ENCODE assay signal across 17 cellular contexts in the genomic region with DNA sequence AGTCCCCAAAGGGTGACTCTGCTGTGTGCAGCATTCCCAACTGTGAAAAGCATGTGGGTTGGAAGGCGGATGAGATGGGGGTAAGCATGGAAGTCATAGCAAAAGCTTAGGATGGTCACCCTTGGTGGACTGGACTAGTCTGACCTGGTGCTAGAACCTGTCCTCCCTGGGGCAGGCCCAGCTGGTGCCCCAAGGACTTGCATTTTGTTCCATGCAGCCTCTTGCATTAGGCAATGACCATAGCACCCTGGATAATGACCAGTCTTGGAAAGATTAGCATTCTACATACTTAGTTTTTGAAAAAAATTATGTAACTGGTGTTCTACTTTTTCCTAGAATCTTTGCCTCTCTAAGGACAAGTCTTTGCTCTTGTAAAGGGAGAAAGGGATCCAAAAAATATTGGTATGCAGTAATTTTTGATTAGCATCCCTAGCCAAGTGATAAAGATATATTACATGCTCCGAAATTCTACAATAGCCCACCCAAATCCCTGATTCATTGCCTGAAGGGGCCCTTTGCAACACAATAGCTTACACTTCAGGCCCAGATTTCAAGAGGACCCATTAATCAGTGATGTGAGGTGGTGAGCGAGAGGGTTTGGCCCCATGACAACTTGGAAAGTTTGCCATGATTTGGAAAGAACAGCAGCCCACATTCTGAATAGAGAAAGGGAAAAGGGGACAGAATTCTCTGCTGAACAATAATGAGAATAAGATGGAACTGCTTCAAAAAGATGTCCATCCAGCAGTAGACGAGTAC.
DNase-seq lines count a peak whose midpoint lies in the region; ATAC-seq and TF ChIP-seq lines count a peak whose summit lies in the region.
"Had no signal": no experiment of that assay in that cellular context is flagged by ENCODE, and none has a peak within 500 bp of the region (broad histone marks: within the 10 kb centered on the region; RNA-seq: fewer than 3 reads in every experiment).

No MANE protein-coding gene starts in this region.

- whole genome bisulfite sequencing in sigmoid colon, 2 donors, result 82 to 89% methylated on average over 4 of the region's 4 CpGs

- no peak for TF ChIP-seq POLR2A in sigmoid colon (IDR thresholded peaks at IDR 0.05)

- DNase-seq in Right ventricle myocardium inferior (ENCODE audit: missing footprints), result no peak
- no peak for DNase-seq in cardiac septum (ENCODE audit: low spot score)
- DNase-seq in sigmoid colon, result peak; percentile 89
- no peak for DNase-seq in NCI-H524 treated with DMSO at 0.1 percent for 48 hours (lab: John Stamatoyannopoulos, UW)
- DNase-seq in UCSD-AML1 (lab: John Stamatoyannopoulos, UW; ENCODE audit: unreplicated experiment), result no peak
- DNase-seq: 8988T; activated CD4-positive, CD25-positive, alpha-beta regulatory T cell treated with anti-CD3 and anti-CD28 coated beads, Interleukin-2, amount 50 U/mL, for 72 hours; activated CD8-positive, alpha-beta memory T cell treated with anti-CD3 and anti-CD28 coated beads, Interleukin-2, amount 50 U/mL, for 4 hours; activated naive CD4-positive, alpha-beta T cell treated with Interleukin-2 at 50 U/mL for 16 hours; CD4-positive, CD25-positive, alpha-beta regulatory T cell; natural killer cell; NCI-H1436; retina had no signal

- H3K9me3 ChIP-seq in sigmoid colon, result no peaks in the 10 kb centered on the region

- no peaks in the 10 kb centered on the region for H3K36me3 ChIP-seq in sigmoid colon

- H3K4me3 ChIP-seq in sigmoid colon, result no peak overlapping the region

- intact Hi-C loops in Right ventricle myocardium inferior (cut with DNase I) (no loop called here), cardiac septum (cut with DNase I) (no loop called here), sigmoid colon (cut with DNase I) (loop anchor here (2.0 kb wide), 1 partner anchor 17 kb away; no protein-coding TSS in a partner anchor)

- peak overlapping the region; percentile 38 for H3K27ac ChIP-seq in layer of hippocampus (ENCODE audit: low read depth, low read length)
- peak overlapping the region; percentile 68 to 77 (median 74) for H3K27ac ChIP-seq in sigmoid colon

- ATAC-seq in Right ventricle myocardium inferior, result peak; percentile 85
- ATAC-seq in GM19397 (IDR thresholded peaks at IDR 0.05; ENCODE audit: unreplicated experiment), result no peak
- ATAC-seq in GM21515 (IDR thresholded peaks at IDR 0.05; ENCODE audit: unreplicated experiment), result no peak
- ATAC-seq: esophagus mucosa, natural killer cell had no signal

- peak in 1 of 4 donors; percentile 16 for TF ChIP-seq EP300 in sigmoid colon (IDR thresholded peaks at IDR 0.05)

- peaks cover 0 to 74% (median 69%) of the 10 kb centered on the region in 4 donors for H3K4me1 ChIP-seq in sigmoid colon

- H3K27me3 ChIP-seq in layer of hippocampus (ENCODE audit: control insufficient read depth, insufficient read depth, low read length), result no peaks in the 10 kb centered on the region
- no peaks in the 10 kb centered on the region for H3K27me3 ChIP-seq in sigmoid colon

- no peak for TF ChIP-seq CTCF in sigmoid colon (IDR thresholded peaks at IDR 0.05)
